8 cellular contexts compared by ENCODE assay signal in the genomic region with DNA sequence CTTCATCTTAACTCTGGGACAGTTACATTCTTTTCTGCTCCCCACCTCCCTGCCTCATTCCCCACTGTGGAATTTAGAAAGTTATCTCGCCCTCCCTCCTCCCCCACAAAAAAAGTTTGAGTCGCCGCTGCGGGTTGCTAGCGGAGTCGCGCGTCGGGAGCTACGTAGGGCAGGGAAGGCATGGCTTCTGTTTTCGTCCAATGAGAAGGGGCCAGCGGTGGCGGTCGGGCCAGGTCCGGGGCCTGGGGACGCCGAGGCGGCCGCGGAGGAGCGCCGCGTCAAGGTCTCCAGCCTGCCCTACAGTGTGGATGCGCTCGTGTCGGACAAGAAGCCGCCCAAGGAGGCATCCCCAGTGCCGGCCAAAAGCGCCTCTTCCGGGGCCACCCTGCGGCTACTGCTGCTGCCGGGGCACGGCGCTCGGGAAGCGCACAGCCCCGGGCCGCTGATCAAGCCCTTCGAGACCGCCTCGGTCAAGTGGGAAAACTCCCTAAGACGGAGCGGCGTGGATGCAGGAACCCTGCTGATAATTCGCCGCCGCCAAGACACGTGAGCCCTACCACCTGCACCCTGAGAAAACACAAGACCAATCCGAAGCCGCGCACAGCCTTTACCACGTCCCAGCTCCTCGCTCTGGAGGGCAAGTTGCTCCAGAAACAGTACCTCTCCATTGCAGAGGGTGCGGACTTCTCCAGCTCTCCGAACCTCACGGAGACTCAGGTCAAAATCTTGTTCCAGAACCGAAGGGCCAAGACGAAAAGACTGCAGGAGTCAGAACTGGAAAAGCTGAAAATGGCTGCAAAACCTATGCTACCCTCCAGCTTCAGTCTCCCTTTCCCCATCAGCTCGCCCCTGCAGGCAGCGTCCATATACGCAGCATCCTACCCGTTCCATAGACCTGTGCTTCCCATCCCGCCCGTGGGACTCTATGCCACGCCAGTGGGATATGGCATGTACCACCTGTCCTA. TPM values are rescaled to one million over a fixed set of nuclear protein-coding genes. Genes with fewer than 3 reads are reported as not detected.
DNase-seq lines count a peak whose midpoint lies in the region; ATAC-seq, FAIRE-seq and TF ChIP-seq lines count a peak whose summit lies in the region.

No MANE protein-coding gene starts in this region.

- no peaks in the 10 kb centered on the region for H3K27me3 Mint-ChIP-seq in activated T-helper 17 cell treated with anti-CD3 and anti-CD28 coated beads, Interleukin-2, amount 50 U/mL, for 72 hours

- DNase-seq in A549 (ENCODE audit: low read depth in 1 of 2, low spot score in 1 of 2) (peak; percentile 50 to 56), NCI-H2171 treated with DMSO at 0.1 percent for 48 hours (lab: John Stamatoyannopoulos, UW) (peak; percentile 80), heart left ventricle (peak; percentile 9 to 75 (median 28)), sciatic nerve (ENCODE audit: low spot score) (no peak), aorta (peak in 1 of 2 donors; percentile 74), kidney glomerular epithelial cell (lab: John Stamatoyannopoulos, UW) (no peak)

- no peak for TF ChIP-seq EP300 in A549 (IDR thresholded peaks at IDR 0.05)

- ATAC-seq in A549 (peak; percentile 86 to 91), heart left ventricle (peak in 3 of 4 donors; percentile 78 to 86 (median 85)), sciatic nerve (peak; percentile 10), aorta (ENCODE audit: low FRiP score) (peak; percentile 60), HG02981 (IDR thresholded peaks at IDR 0.05; ENCODE audit: unreplicated experiment) (no peak)
- peak; percentile 89 for ATAC-seq in activated T-helper 17 cell treated with anti-CD3 and anti-CD28 coated beads, Interleukin-2, amount 50 U/mL, for 72 hours (replicated peaks)

- H3K36me3 ChIP-seq in heart left ventricle (no peaks in the 10 kb centered on the region), aorta (ENCODE audit: control insufficient read depth in 1 of 2, insufficient read depth in 2 of 2, low read length in 1 of 2) (no peaks in the 10 kb centered on the region)

- intact Hi-C loops in heart left ventricle (cut with DNase I), result no loop called here
- intact Hi-C loops in sciatic nerve (cut with DNase I), result no loop called here
- intact Hi-C loops in aorta (cut with DNase I), result no loop called here

- H3K36me3 Mint-ChIP-seq in activated T-helper 17 cell treated with anti-CD3 and anti-CD28 coated beads, Interleukin-2, amount 50 U/mL, for 72 hours (ENCODE audit: low read depth), result no peaks in the 10 kb centered on the region

- 10% methylated on average over 39 of the region's 65 CpGs for WGBS in A549 (ENCODE audit: missing lambda C conversion rate)
- WGBS in heart left ventricle, 4 donors, result 2 to 6% (median 2%) methylated on average over 17 to 65 of the region's 65 CpGs
- 1 to 2% methylated on average over 62 to 65 of the region's 65 CpGs for WGBS in aorta, 2 donors

- H3K4me2 ChIP-seq in A549, result peak overlapping the region; percentile 88

- peak overlapping the region; percentile 93 for H3K4me3 Mint-ChIP-seq in activated T-helper 17 cell treated with anti-CD3 and anti-CD28 coated beads, Interleukin-2, amount 50 U/mL, for 72 hours

- TF ChIP-seq RAD21 in A549 (conservative IDR thresholded peaks at IDR 0.05 in 1 of 2, IDR thresholded peaks at IDR 0.05 in 1 of 2), result no peak

- peaks cover 0 to 64% (median 13%) of the 10 kb centered on the region in 9 donors for H3K27me3 ChIP-seq in heart left ventricle
- H3K27me3 ChIP-seq in aorta (ENCODE audit: control insufficient read depth in 1 of 2, insufficient read depth in 2 of 2, low read length in 1 of 2), result no peaks in the 10 kb centered on the region

- TF ChIP-seq CTCF in A549 (IDR thresholded peaks at IDR 0.05) (no peak; the same call in 2 of the 3 replicates), heart left ventricle (IDR thresholded peaks at IDR 0.05) (no peak)

- peak overlapping the region; percentile 51 for H3K4me3 ChIP-seq in A549
- H3K4me3 ChIP-seq in heart left ventricle, result peak overlapping the region; percentile 2 to 62 (median 48)
- H3K4me3 ChIP-seq in aorta (ENCODE audit: low read length in 2 of 2), result peak overlapping the region in 1 of 2 donors; percentile 22

- TF ChIP-seq POLR2A in A549 (IDR thresholded peaks at IDR 0.05; ENCODE audit: low read length) (0 out of 2 replicates have a peak, but pooled peaks have one; percentile 24), heart left ventricle (IDR thresholded peaks at IDR 0.05) (no peak)

- peaks cover 8% of the 10 kb centered on the region for H3K9me3 Mint-ChIP-seq in activated T-helper 17 cell treated with anti-CD3 and anti-CD28 coated beads, Interleukin-2, amount 50 U/mL, for 72 hours

- H3K27ac ChIP-seq in A549, result peak overlapping the region in 1 of 2 experiments; percentile 63; a peak in 4 of 6 replicates
- H3K27ac ChIP-seq in heart left ventricle, result peak overlapping the region in 2 of 12 donors; percentile 27 to 56
- no peak overlapping the region for H3K27ac ChIP-seq in aorta (ENCODE audit: low read depth in 1 of 2, low read length in 2 of 2)

- H3K4me1 Mint-ChIP-seq in activated T-helper 17 cell treated with anti-CD3 and anti-CD28 coated beads, Interleukin-2, amount 50 U/mL, for 72 hours, result peaks cover 40% of the 10 kb centered on the region

- peak overlapping the region; percentile 92 for H3K27ac Mint-ChIP-seq in activated T-helper 17 cell treated with anti-CD3 and anti-CD28 coated beads, Interleukin-2, amount 50 U/mL, for 72 hours

- H3K9me3 ChIP-seq in A549 (no peaks in the 10 kb centered on the region), heart left ventricle (no peaks in the 10 kb centered on the region), aorta (ENCODE audit: control insufficient read depth, low read length) (peaks cover 2% of the 10 kb centered on the region)

- FAIRE-seq in A549 (lab: Jason Lieb, UNC), result peak; percentile 23

- H3K4me1 ChIP-seq in A549 (no peaks in the 10 kb centered on the region), heart left ventricle (peaks cover 0 to 25% (median 2%) of the 10 kb centered on the region in 12 donors), aorta (ENCODE audit: control insufficient read depth in 1 of 2, insufficient read depth in 2 of 2, low read length in 2 of 2) (no peaks in the 10 kb centered on the region)

- CTCF ChIA-PET in A549 (lab: Yijun Ruan, JAX), result interaction anchor here (1.0 to 1.8 kb wide), 4 partner anchors 15 to 36 kb away, joined by 4 to 7 read pairs (median 5); no protein-coding TSS in a partner anchor

- POLR2A ChIA-PET in A549 (lab: Yijun Ruan, JAX), result interaction anchor here (1.2 kb wide), 1 partner anchor 8 kb away, joined by 3 read pairs; no protein-coding TSS in a partner anchor

TF ChIP-seq in A549, 52 proteins besides CTCF, POLR2A, EP300 and RAD21 (continues in another document):
- TF ChIP-seq JUN (IDR thresholded peaks at IDR 0.05) (peak in 1 of 2 experiments; percentile 29; a peak in 1 of 5 replicates), ZNF302 (CRISPR knock-in tag; IDR thresholded peaks at IDR 0.05) (no peak), HDAC2 (IDR thresholded peaks at IDR 0.05) (0 out of 2 replicates have a peak, but pooled peaks have one; percentile 23), MAFK (IDR thresholded peaks at IDR 0.05; ENCODE audit: partially characterized antibody) (no peak), FOSB (CRISPR knock-in tag; IDR thresholded peaks at IDR 0.05) (no peak), CHD2 (IDR thresholded peaks at IDR 0.05; ENCODE audit: low read length, partially characterized antibody) (no peak), MAZ (IDR thresholded peaks at IDR 0.05; ENCODE audit: borderline replicate concordance, low read depth, low read length) (no peak)
- TF ChIP-seq, protein P1, sequence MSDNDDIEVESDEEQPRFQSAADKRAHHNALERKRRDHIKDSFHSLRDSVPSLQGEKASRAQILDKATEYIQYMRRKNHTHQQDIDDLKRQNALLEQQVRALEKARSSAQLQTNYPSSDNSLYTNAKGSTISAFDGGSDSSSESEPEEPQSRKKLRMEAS (IDR thresholded peaks at IDR 0.05), result peak; percentile 56; the same call in 1 of the 2 replicates
- TF ChIP-seq, protein P2, sequence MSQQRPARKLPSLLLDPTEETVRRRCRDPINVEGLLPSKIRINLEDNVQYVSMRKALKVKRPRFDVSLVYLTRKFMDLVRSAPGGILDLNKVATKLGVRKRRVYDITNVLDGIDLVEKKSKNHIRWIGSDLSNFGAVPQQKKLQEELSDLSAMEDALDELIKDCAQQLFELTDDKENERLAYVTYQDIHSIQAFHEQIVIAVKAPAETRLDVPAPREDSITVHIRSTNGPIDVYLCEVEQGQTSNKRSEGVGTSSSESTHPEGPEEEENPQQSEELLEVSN (IDR thresholded peaks at IDR 0.05; ENCODE audit: borderline replicate concordance, low read depth), result peak; percentile 73

RNA-seq across cellular contexts. Expression of a gene that starts 8.9 kb away (rescaled TPM):
- polyA plus RNA-seq in A549 (2011; rRNA removed) (0.03 and 0.04 TPM in 2 replicates), A549 (2017; fragmentation: RNase III; extraction: RNeasy Plus Mini Kit Qiagen cat#74134 plus additional on column Dnase treatment) (0.03 TPM in 1 of 3 replicates, not detected in the others), heart left ventricle (not detected), aorta (not detected)
- 0.03 TPM in 2 replicates for polyA plus RNA-seq in A549 (2012; cell fraction: cytosol; rRNA removed)
- 0.04 TPM in 1 of 2 replicates, not detected in the other for polyA plus RNA-seq in A549 (2012; cell fraction: nucleus; rRNA removed)
- polyA minus RNA-seq in A549 (2011; rRNA and poly(A)+ RNA removed), result not detected in 2 replicates
- total RNA-seq in activated T-helper 17 cell treated with anti-CD3 and anti-CD28 coated beads, Interleukin-2, amount 50 U/mL, for 72 hours, result under 1 TPM; 0.13 to 0.15 TPM
- total RNA-seq in heart left ventricle (not detected), sciatic nerve (not detected), aorta (not detected)

RNA-seq across cellular contexts. Expression of a gene that starts 9.7 kb away (rescaled TPM):
- not detected in 2 replicates for polyA plus RNA-seq in A549 (2011; rRNA removed)
- polyA plus RNA-seq in A549 (2012; cell fraction: cytosol; rRNA removed), result not detected in 2 replicates
- not detected in 2 replicates for polyA plus RNA-seq in A549 (2012; cell fraction: nucleus; rRNA removed)
- not detected in 3 replicates for polyA plus RNA-seq in A549 (2017; fragmentation: RNase III; extraction: RNeasy Plus Mini Kit Qiagen cat#74134 plus additional on column Dnase treatment)
- not detected in 2 replicates for polyA minus RNA-seq in A549 (2011; rRNA and poly(A)+ RNA removed)
- not detected for total RNA-seq in activated T-helper 17 cell treated with anti-CD3 and anti-CD28 coated beads, Interleukin-2, amount 50 U/mL, for 72 hours
- not detected for total RNA-seq in heart left ventricle
- not detected for polyA plus RNA-seq in heart left ventricle
- total RNA-seq in sciatic nerve, result not detected
- total RNA-seq in aorta, result not detected
- not detected for polyA plus RNA-seq in aorta

RNA-seq across cellular contexts. Expression of a gene that starts 35.4 kb away (rescaled TPM):
- polyA plus RNA-seq in A549 (2011; rRNA removed), result not detected in 2 replicates
- not detected in 2 replicates for polyA plus RNA-seq in A549 (2012; cell fraction: cytosol; rRNA removed)
- not detected in 2 replicates for polyA plus RNA-seq in A549 (2012; cell fraction: nucleus; rRNA removed)
- not detected in 3 replicates for polyA plus RNA-seq in A549 (2017; fragmentation: RNase III; extraction: RNeasy Plus Mini Kit Qiagen cat#74134 plus additional on column Dnase treatment)
- not detected in 2 replicates for polyA minus RNA-seq in A549 (2011; rRNA and poly(A)+ RNA removed)
- total RNA-seq in activated T-helper 17 cell treated with anti-CD3 and anti-CD28 coated beads, Interleukin-2, amount 50 U/mL, for 72 hours, result not detected
- total RNA-seq in heart left ventricle, result not detected
- polyA plus RNA-seq in heart left ventricle, result not detected
- not detected for total RNA-seq in sciatic nerve
- total RNA-seq in aorta, result not detected
- polyA plus RNA-seq in aorta, result not detected

Comparison
In these comparisons a context has a peak if more than half of its experiments do, and no peak if none do; other contexts are left out.
1. DNase-seq: peak in A549 (2 of 2), NCI-H2171 treated with DMSO at 0.1 percent for 48 hours (single experiment) and heart left ventricle (5 of 5); none in sciatic nerve (single experiment) and kidney glomerular epithelial cell (single experiment).